ENCODE assay signal across 9 cellular contexts in the genomic region with DNA sequence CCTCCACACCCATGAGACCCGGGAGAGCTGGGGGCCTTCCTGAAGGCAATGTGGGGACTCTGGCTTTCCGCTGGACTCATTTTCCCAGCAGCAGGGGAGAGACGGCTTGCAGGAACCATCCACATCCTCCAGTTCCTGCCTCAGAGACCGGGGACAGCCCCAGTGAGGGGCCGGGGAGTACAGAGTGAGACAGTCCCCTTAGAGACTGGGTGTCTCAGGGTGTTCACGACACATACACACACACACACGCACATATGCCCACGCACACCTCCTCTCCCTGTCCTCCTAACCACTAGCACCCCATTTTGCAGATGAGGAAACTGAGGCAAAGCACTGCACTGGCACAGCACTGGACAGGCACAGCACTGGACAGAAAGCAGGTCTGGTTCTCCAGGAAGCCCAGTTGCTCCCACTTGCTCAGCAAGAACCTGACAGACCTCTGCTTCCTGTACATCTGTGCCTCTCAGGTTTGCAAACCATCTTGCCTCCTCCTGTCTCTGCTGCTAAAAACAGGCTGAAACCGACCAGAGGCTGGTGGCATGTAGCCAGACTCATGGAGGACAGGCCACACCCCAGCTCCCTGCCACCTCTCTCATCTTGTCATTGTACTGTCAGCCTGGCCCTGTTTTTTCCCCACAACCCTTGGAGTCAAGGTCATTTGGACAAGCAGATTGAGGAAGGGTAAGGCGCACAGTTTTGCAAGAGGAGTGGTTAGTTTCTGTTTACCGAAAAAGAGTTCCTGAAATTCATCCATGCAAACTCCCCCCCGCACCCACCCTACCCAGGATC. TPM values are rescaled to one million over a fixed set of nuclear protein-coding genes. Genes with fewer than 3 reads are reported as not detected.
DNase-seq lines count a peak whose midpoint lies in the region; ATAC-seq, FAIRE-seq and TF ChIP-seq lines count a peak whose summit lies in the region.
"Had no signal": no experiment of that assay in that cellular context is flagged by ENCODE, and none has a peak within 500 bp of the region (broad histone marks: within the 10 kb centered on the region; RNA-seq: fewer than 3 reads in every experiment).

No MANE protein-coding gene starts in this region.

- H3K9ac ChIP-seq in mucosa of rectum (ENCODE audit: low read depth in 1 of 2, low read length in 2 of 2): peak overlapping the region; percentile 26 to 72

- H3K4me1 Mint-ChIP-seq in CD4-positive, alpha-beta memory T cell: peaks cover 51 to 95% (median 75%) of the 10 kb centered on the region in 4 donors

- WGBS in urinary bladder: 44% methylated on average over 12 of the region's 12 CpGs

- ATAC-seq in GM19438 (IDR thresholded peaks at IDR 0.05; ENCODE audit: low read depth, unreplicated experiment) (peak; percentile 52), HG03521 (IDR thresholded peaks at IDR 0.05; ENCODE audit: unreplicated experiment) (peak; percentile 51)

- peak overlapping the region; percentile 75 to 87 (median 80) for H3K4me3 Mint-ChIP-seq in CD4-positive, alpha-beta memory T cell

- H3K36me3 ChIP-seq in CD4-positive, alpha-beta memory T cell (ENCODE audit: insufficient read depth, low read length): no peaks in the 10 kb centered on the region
- H3K36me3 ChIP-seq in bronchial epithelial cell (ENCODE audit: control insufficient read depth, insufficient read depth, low read length): no peaks in the 10 kb centered on the region
- no peaks in the 10 kb centered on the region for H3K36me3 ChIP-seq in mucosa of rectum (ENCODE audit: control insufficient read depth in 2 of 2, insufficient read depth in 2 of 2, low read length in 2 of 2)
- H3K36me3 ChIP-seq in urinary bladder (ENCODE audit: insufficient read depth): no peaks in the 10 kb centered on the region

- H3K9me3 Mint-ChIP-seq in CD4-positive, alpha-beta memory T cell: no peaks in the 10 kb centered on the region

- peak overlapping the region in 1 of 2 donors; percentile 49 for H3K4me3 ChIP-seq in CD4-positive, alpha-beta memory T cell (ENCODE audit: low read length in 2 of 2)
- H3K4me3 ChIP-seq in bronchial epithelial cell (ENCODE audit: low read depth, low read length) (no peak overlapping the region), mucosa of rectum (ENCODE audit: low read length in 2 of 2) (peak overlapping the region; percentile 46 to 48), urinary bladder (ENCODE audit: low read depth, low read length) (no peak overlapping the region)

- peak overlapping the region; percentile 96 to 99 (median 98) for H3K27ac Mint-ChIP-seq in CD4-positive, alpha-beta memory T cell

- no peaks in the 10 kb centered on the region for H3K9me3 ChIP-seq in CD4-positive, alpha-beta memory T cell (ENCODE audit: control insufficient read depth in 1 of 2, low read length in 2 of 2)
- H3K9me3 ChIP-seq in mucosa of rectum (ENCODE audit: control insufficient read depth in 2 of 2, low read length in 2 of 2): no peaks in the 10 kb centered on the region

- no peaks in the 10 kb centered on the region for H3K27me3 Mint-ChIP-seq in CD4-positive, alpha-beta memory T cell

- no peak for TF ChIP-seq CTCF in bronchial epithelial cell (IDR thresholded peaks at IDR 0.05; ENCODE audit: insufficient read depth, low read length, severe bottlenecking)

- peaks cover 97% of the 10 kb centered on the region for H3K4me1 ChIP-seq in CD4-positive, alpha-beta memory T cell (ENCODE audit: insufficient read depth, low read length)
- peaks cover 44% of the 10 kb centered on the region in 2 donors for H3K4me1 ChIP-seq in mucosa of rectum (ENCODE audit: control insufficient read depth in 2 of 2, insufficient read depth in 2 of 2, low read length in 2 of 2)
- no peaks in the 10 kb centered on the region for H3K4me1 ChIP-seq in urinary bladder (ENCODE audit: insufficient read depth)

- CTCF ChIA-PET in CD4-positive, alpha-beta memory T cell (lab: Charles Lee; ENCODE audit: partially characterized antibody): interaction anchor here (1.0 to 15.7 kb wide), 15 partner anchors 9 to 84 kb away, joined by 3 to 177 read pairs (median 16); partner anchors contain the start of genes C10orf105 and VSIR

- intact Hi-C loops in CD4-positive, alpha-beta memory T cell (cut with micrococcal nuclease): loop anchor here (1.0 kb wide), 5 partner anchors 9 to 46 kb away; partner anchors contain the start of gene VSIR

- H3K27me3 ChIP-seq in CD4-positive, alpha-beta memory T cell (ENCODE audit: insufficient read depth, low read length): no peaks in the 10 kb centered on the region
- H3K27me3 ChIP-seq in bronchial epithelial cell (ENCODE audit: control insufficient read depth, insufficient read depth, low read length): no peaks in the 10 kb centered on the region
- no peaks in the 10 kb centered on the region for H3K27me3 ChIP-seq in mucosa of rectum (ENCODE audit: control insufficient read depth in 2 of 2, insufficient read depth in 2 of 2, low read length in 2 of 2)

- DNase-seq in CD4-positive, alpha-beta memory T cell: peak; percentile 84 to 91 (median 88)
- peak; percentile 33 to 82 (median 68) for DNase-seq in T-helper 1 cell
- peak; percentile 21 for DNase-seq in bronchial epithelial cell (ENCODE audit: low read depth)
- DNase-seq in midbrain (lab: John Stamatoyannopoulos, UW): no peak

- H3K36me3 Mint-ChIP-seq in CD4-positive, alpha-beta memory T cell: no peaks in the 10 kb centered on the region

- FAIRE-seq in bronchial epithelial cell (lab: Jason Lieb, UNC): peak; percentile 23

- peak overlapping the region; percentile 73 for H3K27ac ChIP-seq in CD4-positive, alpha-beta memory T cell (ENCODE audit: low read depth, low read length)
- peak overlapping the region; percentile 95 to 98 for H3K27ac ChIP-seq in mucosa of rectum (ENCODE audit: low read depth in 2 of 2, low read length in 2 of 2)
- H3K27ac ChIP-seq in urinary bladder (ENCODE audit: low read depth): peak overlapping the region; percentile 69

- POLR2A ChIA-PET in CD4-positive, alpha-beta memory T cell (lab: Charles Lee; ENCODE audit: partially characterized antibody): interaction anchor here (0.7 to 35.3 kb wide), 7 partner anchors 14 to 409 kb away, joined by 3 to 1191 read pairs (median 4); partner anchors contain the start of genes C10orf105, PSAP, SLC29A3 and VSIR

RNA-seq across cellular contexts. Expression of gene C10orf105, which starts 8.0 kb away (rescaled TPM):
- total RNA-seq in CD4-positive, alpha-beta memory T cell: under 1 TPM; 0.11 to 0.12 TPM
- polyA plus RNA-seq in CD4-positive, alpha-beta memory T cell: under 1 TPM; 0.07 TPM
- total RNA-seq in bronchial epithelial cell (not detected in 2 replicates), urinary bladder (0.26 TPM)
- 0.11 TPM for polyA plus RNA-seq in urinary bladder
- total RNA-seq: lung microvascular endothelial cell had no signal

RNA-seq across cellular contexts. Expression of gene VSIR, which starts 45.7 kb away (rescaled TPM):
- total RNA-seq in CD4-positive, alpha-beta memory T cell: 10 to 100 TPM; 97.8 to 98.4 TPM
- 100 to 1,000 TPM; 350 to 372 TPM for polyA plus RNA-seq in CD4-positive, alpha-beta memory T cell
- total RNA-seq in bronchial epithelial cell: 6.8 and 7.9 TPM in 2 replicates
- 24.9 TPM for total RNA-seq in urinary bladder
- 59.6 TPM for polyA plus RNA-seq in urinary bladder

Comparison
In these comparisons a context has a peak if more than half of its experiments do, and no peak if none do; other contexts are left out.
1. H3K4me3 ChIP-seq: peak in mucosa of rectum (2 of 2); none in bronchial epithelial cell (single experiment) and urinary bladder (single experiment).
2. Peak in every context shown above with its lines, with median percentiles within 50 percentile points of each other: H3K27ac ChIP-seq.